14 cellular contexts compared by ENCODE assay signal in the genomic region with DNA sequence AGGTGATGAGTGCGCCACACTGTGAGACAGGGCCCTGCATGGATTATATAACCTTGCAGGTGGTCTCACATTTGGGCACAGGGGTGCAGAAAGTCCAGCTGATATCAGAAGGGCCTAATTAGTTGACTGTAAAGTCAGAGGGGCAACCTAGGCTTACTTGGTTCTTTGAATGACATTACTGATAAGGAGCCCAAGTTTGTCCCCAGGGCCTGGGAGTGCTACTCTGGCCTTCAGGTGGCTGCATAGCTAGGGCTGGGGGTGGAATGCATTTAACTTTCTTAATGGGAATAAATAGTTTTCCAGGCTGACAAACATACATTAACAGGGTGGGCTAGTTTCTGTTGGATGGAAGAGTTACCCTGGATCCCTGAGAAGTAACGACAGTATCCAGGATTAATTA. TPM values are rescaled to one million over a fixed set of nuclear protein-coding genes. Genes with fewer than 3 reads are reported as not detected.
"Had no signal": no experiment of that assay in that cellular context is flagged by ENCODE, and none has a peak within 500 bp of the region (broad histone marks: within the 10 kb centered on the region; RNA-seq: fewer than 3 reads in every experiment).

No MANE protein-coding gene starts in this region.

- H3K27ac Mint-ChIP-seq: activated CD4-positive, alpha-beta memory T cell treated with anti-CD3 and anti-CD28 coated beads, Interleukin-2, amount 10 ng/mL, durations not matched to agents 7 days and 5 days; activated CD4-positive, alpha-beta T cell treated with anti-CD3 and anti-CD28 coated beads for 36 hours; activated naive CD8-positive, alpha-beta T cell treated with anti-CD3 and anti-CD28 coated beads, Interleukin-2, amount 10 ng/mL, durations not matched to agents 7 days and 5 days had no signal

- H3K27me3 ChIP-seq: breast epithelium, tibial artery, vagina had no signal

- DNase-seq: activated gamma-delta T cell had no signal

- H3K9me3 ChIP-seq: breast epithelium, tibial artery, vagina had no signal

- H3K9me3 Mint-ChIP-seq: activated CD4-positive, alpha-beta memory T cell treated with anti-CD3 and anti-CD28 coated beads, Interleukin-2, amount 10 ng/mL, durations not matched to agents 7 days and 5 days; activated naive CD8-positive, alpha-beta T cell treated with anti-CD3 and anti-CD28 coated beads, Interleukin-2, amount 10 ng/mL, durations not matched to agents 7 days and 5 days; immature natural killer cell had no signal

- H3K27me3 Mint-ChIP-seq: activated CD4-positive, alpha-beta memory T cell treated with anti-CD3 and anti-CD28 coated beads, Interleukin-2, amount 10 ng/mL, durations not matched to agents 7 days and 5 days; activated CD4-positive, alpha-beta T cell treated with anti-CD3 and anti-CD28 coated beads for 36 hours; activated naive CD8-positive, alpha-beta T cell treated with anti-CD3 and anti-CD28 coated beads, Interleukin-2, amount 10 ng/mL, durations not matched to agents 7 days and 5 days had no signal

- H3K27ac ChIP-seq: breast epithelium, skin epidermis, tibial artery, vagina had no signal

- H3K36me3 Mint-ChIP-seq: activated naive CD8-positive, alpha-beta T cell treated with anti-CD3 and anti-CD28 coated beads, Interleukin-2, amount 10 ng/mL, durations not matched to agents 7 days and 5 days; immature natural killer cell had no signal

- FAIRE-seq: endometrium had no signal

- H3K4me3 Mint-ChIP-seq: activated CD4-positive, alpha-beta memory T cell treated with anti-CD3 and anti-CD28 coated beads, Interleukin-2, amount 10 ng/mL, durations not matched to agents 7 days and 5 days; activated CD4-positive, alpha-beta T cell treated with anti-CD3 and anti-CD28 coated beads for 36 hours; activated naive CD8-positive, alpha-beta T cell treated with anti-CD3 and anti-CD28 coated beads, Interleukin-2, amount 10 ng/mL, durations not matched to agents 7 days and 5 days; immature natural killer cell had no signal

- H3K36me3 ChIP-seq: breast epithelium, tibial artery, vagina had no signal

- H3K4me3 ChIP-seq: breast epithelium, skin epidermis, tibial artery, vagina had no signal

RNA-seq across cellular contexts. Expression of gene WDR87, which starts 3.3 kb away (rescaled TPM):
- total RNA-seq: activated CD4-positive, alpha-beta memory T cell treated with anti-CD3 and anti-CD28 coated beads, Interleukin-2, amount 10 ng/mL, durations not matched to agents 7 days and 5 days; activated CD4-positive, alpha-beta T cell treated with anti-CD3 and anti-CD28 coated beads for 36 hours; activated naive CD8-positive, alpha-beta T cell treated with anti-CD3 and anti-CD28 coated beads, Interleukin-2, amount 10 ng/mL, durations not matched to agents 7 days and 5 days; breast epithelium; chondrocyte; esophagus mucosa; left cardiac atrium; lung microvascular endothelial cell; vagina had no signal
- polyA plus RNA-seq: immature natural killer cell had no signal
